In the genomic region with DNA sequence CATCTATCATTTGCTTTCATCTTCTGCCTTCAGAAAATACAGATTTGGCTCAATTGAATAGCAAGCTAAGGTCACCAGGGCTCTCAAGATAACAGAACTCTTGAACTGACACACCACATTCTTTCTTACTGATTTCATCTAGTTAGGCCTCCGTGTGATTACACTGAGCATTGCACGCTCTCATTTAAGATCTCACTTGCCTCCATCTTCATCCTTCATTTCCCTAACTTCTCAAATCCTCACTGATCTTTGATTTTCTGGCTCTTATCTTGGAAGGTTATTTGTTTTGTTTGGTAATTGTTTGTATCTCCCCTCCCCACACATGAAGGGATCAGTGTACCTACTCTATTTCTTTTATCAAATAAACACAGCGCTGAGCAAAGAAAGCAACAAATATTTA, we compare ENCODE assay signal across 17 cellular contexts. TPM values are rescaled to one million over a fixed set of nuclear protein-coding genes. Genes with fewer than 3 reads are reported as not detected.
A peak's percentile ranks its signal among the peaks of the same experiment; 100 is the strongest.
DNase-seq lines count a peak whose midpoint lies in the region; ATAC-seq and TF ChIP-seq lines count a peak whose summit lies in the region.
"Had no signal": no experiment of that assay in that cellular context is flagged by ENCODE, and none has a peak within 500 bp of the region (broad histone marks: within the 10 kb centered on the region; RNA-seq: fewer than 3 reads in every experiment).

No MANE protein-coding gene starts in this region.

- peak overlapping the region in 1 of 2 donors; percentile 3 for H3K27ac Mint-ChIP-seq in stimulated activated naive CD8-positive, alpha-beta T cell treated with anti-CD3 and anti-CD28 coated beads, Interleukin-15, amount 100 ng/mL, for 72 hours
- H3K27ac Mint-ChIP-seq: activated CD8-positive, alpha-beta T cell treated with anti-CD3 and anti-CD28 coated beads, Interleukin-2, amount 10 ng/mL, durations not matched to agents 7 days and 5 days; activated naive CD4-positive, alpha-beta T cell treated with anti-CD3 and anti-CD28 coated beads for 36 hours; dendritic cell treated with granulocyte-macrophage colony-stimulating factor and Interleukin-4, amounts not matched to agents 40 ng/mL and 50 ng/mL, for 4 days; natural killer cell treated with Interleukin-12 subunit alpha and Interleukin-12 subunit beta and Interleukin-15 and Interleukin-18, amount 100 ng/mL, for 72 hours had no signal

- no peak overlapping the region for H3K27ac ChIP-seq in left ventricle myocardium inferior (replicated peaks)
- peak overlapping the region in 1 of 4 donors; percentile 5 for H3K27ac ChIP-seq in body of pancreas
- H3K27ac ChIP-seq: gastrocnemius medialis, suprapubic skin had no signal

- H3K4me3 Mint-ChIP-seq in stimulated activated naive CD8-positive, alpha-beta T cell treated with anti-CD3 and anti-CD28 coated beads, Interleukin-15, amount 100 ng/mL, for 72 hours: no peak overlapping the region
- H3K4me3 Mint-ChIP-seq: activated CD8-positive, alpha-beta T cell treated with anti-CD3 and anti-CD28 coated beads, Interleukin-2, amount 10 ng/mL, durations not matched to agents 7 days and 5 days; activated naive CD4-positive, alpha-beta T cell treated with anti-CD3 and anti-CD28 coated beads for 36 hours; dendritic cell treated with granulocyte-macrophage colony-stimulating factor and Interleukin-4, amounts not matched to agents 40 ng/mL and 50 ng/mL, for 4 days; natural killer cell treated with Interleukin-12 subunit alpha and Interleukin-12 subunit beta and Interleukin-15 and Interleukin-18, amount 100 ng/mL, for 72 hours had no signal

- H3K4me1 Mint-ChIP-seq in stimulated activated naive CD8-positive, alpha-beta T cell treated with anti-CD3 and anti-CD28 coated beads, Interleukin-15, amount 100 ng/mL, for 72 hours: no peaks in the 10 kb centered on the region

- intact Hi-C loops in left ventricle myocardium superior (cut with micrococcal nuclease) (no loop called here), left ventricle myocardium inferior (cut with micrococcal nuclease) (no loop called here), body of pancreas (cut with DNase I) (no loop called here)

- 36% methylated on average over 3 of the region's 3 CpGs for WGBS in body of pancreas, 2 donors

- H3K27me3 ChIP-seq in left ventricle myocardium inferior (ENCODE audit: low read depth) (no peaks in the 10 kb centered on the region), body of pancreas (no peaks in the 10 kb centered on the region)
- H3K27me3 ChIP-seq: gastrocnemius medialis, suprapubic skin had no signal

- no peak for TF ChIP-seq POLR2A in body of pancreas (IDR thresholded peaks at IDR 0.05)

- H3K27me3 Mint-ChIP-seq in stimulated activated naive CD8-positive, alpha-beta T cell treated with anti-CD3 and anti-CD28 coated beads, Interleukin-15, amount 100 ng/mL, for 72 hours: no peaks in the 10 kb centered on the region
- H3K27me3 Mint-ChIP-seq: dendritic cell treated with granulocyte-macrophage colony-stimulating factor and Interleukin-4, amounts not matched to agents 40 ng/mL and 50 ng/mL, for 4 days; natural killer cell treated with Interleukin-12 subunit alpha and Interleukin-12 subunit beta and Interleukin-15 and Interleukin-18, amount 100 ng/mL, for 72 hours had no signal

- peaks cover 10% of the 10 kb centered on the region for H3K36me3 ChIP-seq in left ventricle myocardium inferior
- H3K36me3 ChIP-seq in body of pancreas (replicated peaks in 1 of 2; ENCODE audit: insufficient read depth in 1 of 2, low read depth in 2 of 2): no peaks in the 10 kb centered on the region
- H3K36me3 ChIP-seq: gastrocnemius medialis had no signal

- H3K9me3 Mint-ChIP-seq in stimulated activated naive CD8-positive, alpha-beta T cell treated with anti-CD3 and anti-CD28 coated beads, Interleukin-15, amount 100 ng/mL, for 72 hours: peaks cover 0 to 8% of the 10 kb centered on the region in 2 donors
- H3K9me3 Mint-ChIP-seq: activated naive CD4-positive, alpha-beta T cell treated with anti-CD3 and anti-CD28 coated beads for 36 hours; dendritic cell treated with granulocyte-macrophage colony-stimulating factor and Interleukin-4, amounts not matched to agents 40 ng/mL and 50 ng/mL, for 4 days; natural killer cell treated with Interleukin-12 subunit alpha and Interleukin-12 subunit beta and Interleukin-15 and Interleukin-18, amount 100 ng/mL, for 72 hours had no signal

- DNase-seq in left ventricle myocardium superior (no peak), left ventricle myocardium inferior (no peak), body of pancreas (no peak), left lobe of liver (ENCODE audit: low spot score) (no peak), epidermal melanocyte (ENCODE audit: insufficient read length, low spot score) (no peak), SK-N-DZ (ENCODE audit: low spot score) (no peak), SIG-M5 (lab: John Stamatoyannopoulos, UW) (no peak)
- DNase-seq in stimulated activated naive CD8-positive, alpha-beta T cell treated with anti-CD3 and anti-CD28 coated beads, Interleukin-15, amount 100 ng/mL, for 72 hours: no peak
- DNase-seq: activated CD8-positive, alpha-beta T cell treated with anti-CD3 and anti-CD28 coated beads, Interleukin-2, amount 10 ng/mL, durations not matched to agents 7 days and 5 days; activated naive CD4-positive, alpha-beta T cell treated with anti-CD3 and anti-CD28 coated beads for 36 hours; gastrocnemius medialis; kidney; NCI-H1092; RPMI8226 had no signal

- peaks cover 10% of the 10 kb centered on the region for H3K4me1 ChIP-seq in left ventricle myocardium inferior
- H3K4me1 ChIP-seq in body of pancreas: peaks cover 6% of the 10 kb centered on the region
- H3K4me1 ChIP-seq: gastrocnemius medialis, suprapubic skin had no signal

- no peaks in the 10 kb centered on the region for H3K9me3 ChIP-seq in left ventricle myocardium inferior (replicated peaks)
- no peaks in the 10 kb centered on the region for H3K9me3 ChIP-seq in body of pancreas
- H3K9me3 ChIP-seq: gastrocnemius medialis, suprapubic skin had no signal

- TF ChIP-seq CTCF in left ventricle myocardium inferior (IDR thresholded peaks at IDR 0.05; ENCODE audit: borderline replicate concordance) (no peak), body of pancreas (IDR thresholded peaks at IDR 0.05) (no peak)

- peak; percentile 23 for ATAC-seq in left ventricle myocardium superior
- ATAC-seq in body of pancreas: peak; percentile 74
- peak; percentile 26 for ATAC-seq in left lobe of liver
- no peak for ATAC-seq in stimulated activated naive CD8-positive, alpha-beta T cell treated with anti-CD3 and anti-CD28 coated beads, Interleukin-15, amount 100 ng/mL, for 72 hours
- ATAC-seq: activated CD8-positive, alpha-beta T cell treated with anti-CD3 and anti-CD28 coated beads, Interleukin-2, amount 10 ng/mL, durations not matched to agents 7 days and 5 days; gastrocnemius medialis; natural killer cell treated with Interleukin-12 subunit alpha and Interleukin-12 subunit beta and Interleukin-15 and Interleukin-18, amount 100 ng/mL, for 72 hours had no signal

- H3K4me3 ChIP-seq in left ventricle myocardium inferior (no peak overlapping the region), body of pancreas (no peak overlapping the region)
- H3K4me3 ChIP-seq: gastrocnemius medialis, suprapubic skin had no signal

RNA-seq across cellular contexts. Expression of gene MANBA, which starts 47.7 kb away (rescaled TPM):
- total RNA-seq in left ventricle myocardium superior (27.3 TPM), left ventricle myocardium inferior (30.3 TPM), body of pancreas (10 to 100 TPM; 26.5 to 57.0 TPM), left lobe of liver (10.6 TPM)
- 11.9 and 12.1 TPM in 2 replicates for polyA plus RNA-seq in SK-N-DZ (2014; cell fraction: cytosol; rRNA removed)
- polyA plus RNA-seq in SK-N-DZ (2014; cell fraction: nucleus; rRNA removed): 17.0 and 18.2 TPM in 2 replicates
